Comparison of ENCODE assay signal across 8 cellular contexts in genomic region chr18:3624546-3624817, GRCh38.
DNase-seq lines count a peak whose midpoint lies in the region; ATAC-seq and TF ChIP-seq lines count a peak whose summit lies in the region.

No MANE protein-coding gene starts in this region.

- intact Hi-C loops in activated CD4-positive, alpha-beta T cell treated with anti-CD3 and anti-CD28 coated beads for 36 hours (cut with DNase I, micrococcal nuclease), result loop anchor here (1.0 to 2.0 kb wide), 4 partner anchors 18 to 30 kb away; no protein-coding TSS in a partner anchor
- intact Hi-C loops in left lung (cut with DNase I), result no loop called here

- H3K9me3 ChIP-seq in left lung (no peaks in the 10 kb centered on the region), subcutaneous abdominal adipose tissue (ENCODE audit: control insufficient read depth in 5 of 5, low read length in 5 of 5) (no peaks in the 10 kb centered on the region)

- H3K36me3 ChIP-seq in left lung (no peaks in the 10 kb centered on the region), subcutaneous abdominal adipose tissue (ENCODE audit: control insufficient read depth in 5 of 5, insufficient read depth in 5 of 5, low read length in 5 of 5) (no peaks in the 10 kb centered on the region)

- no peaks in the 10 kb centered on the region for H3K9me3 Mint-ChIP-seq in activated CD4-positive, alpha-beta T cell treated with anti-CD3 and anti-CD28 coated beads for 36 hours (ENCODE audit: low read depth)
- no peaks in the 10 kb centered on the region for H3K9me3 Mint-ChIP-seq in activated naive CD8-positive, alpha-beta T cell treated with anti-CD3 and anti-CD28 coated beads, Interleukin-2, amount 10 ng/mL, durations not matched to agents 7 days and 5 days

- H3K9ac ChIP-seq in subcutaneous abdominal adipose tissue (ENCODE audit: low read length in 5 of 5), result peak overlapping the region in 3 of 5 donors; percentile 53 to 64 (median 56)

- no peak for ATAC-seq in activated CD4-positive, alpha-beta T cell treated with anti-CD3 and anti-CD28 coated beads for 36 hours
- no peak for ATAC-seq in activated naive CD8-positive, alpha-beta T cell treated with anti-CD3 and anti-CD28 coated beads, Interleukin-2, amount 10 ng/mL, durations not matched to agents 7 days and 5 days (ENCODE audit: low read depth)
- ATAC-seq in left lung (no peak), GM18498 (IDR thresholded peaks at IDR 0.05; ENCODE audit: unreplicated experiment) (no peak)

- DNase-seq in activated CD4-positive, alpha-beta T cell treated with anti-CD3 and anti-CD28 coated beads for 36 hours, result no peak
- no peak for DNase-seq in activated CD4-positive, alpha-beta T cell treated with anti-CD3 and anti-CD28 coated beads, Interleukin-2, amount 50 U/mL, for 4 hours
- DNase-seq in activated naive CD8-positive, alpha-beta T cell treated with anti-CD3 and anti-CD28 coated beads, Interleukin-2, amount 10 ng/mL, durations not matched to agents 7 days and 5 days, result no peak
- DNase-seq in left lung, result no peak
- no peak for DNase-seq in DMS153 (lab: John Stamatoyannopoulos, UW)
- no peak for DNase-seq in LoVo (ENCODE audit: low spot score)

- TF ChIP-seq CTCF in left lung (IDR thresholded peaks at IDR 0.05), result no peak

- CTCF ChIA-PET in activated CD4-positive, alpha-beta T cell treated with anti-CD3 and anti-CD28 coated beads for 36 hours (lab: Charles Lee), result interaction anchor here (0.7 to 1.8 kb wide), 7 partner anchors 17 to 327 kb away, joined by 3 to 8 read pairs (median 3); no protein-coding TSS in a partner anchor

- no peaks in the 10 kb centered on the region for H3K27me3 Mint-ChIP-seq in activated CD4-positive, alpha-beta T cell treated with anti-CD3 and anti-CD28 coated beads for 36 hours
- H3K27me3 Mint-ChIP-seq in activated naive CD8-positive, alpha-beta T cell treated with anti-CD3 and anti-CD28 coated beads, Interleukin-2, amount 10 ng/mL, durations not matched to agents 7 days and 5 days, result no peaks in the 10 kb centered on the region

- H3K4me3 Mint-ChIP-seq in activated CD4-positive, alpha-beta T cell treated with anti-CD3 and anti-CD28 coated beads for 36 hours, result peak overlapping the region; percentile 42
- H3K4me3 Mint-ChIP-seq in activated naive CD8-positive, alpha-beta T cell treated with anti-CD3 and anti-CD28 coated beads, Interleukin-2, amount 10 ng/mL, durations not matched to agents 7 days and 5 days, result peak overlapping the region; percentile 42

- H3K4me1 ChIP-seq in left lung, result peaks cover 23 to 28% of the 10 kb centered on the region in 2 donors
- peaks cover 3 to 27% (median 19%) of the 10 kb centered on the region in 5 donors for H3K4me1 ChIP-seq in subcutaneous abdominal adipose tissue (ENCODE audit: control insufficient read depth in 5 of 5, insufficient read depth in 5 of 5, low read length in 5 of 5)

- H3K27me3 ChIP-seq in left lung (no peaks in the 10 kb centered on the region), subcutaneous abdominal adipose tissue (ENCODE audit: control insufficient read depth in 5 of 5, insufficient read depth in 4 of 5, low read length in 5 of 5) (no peaks in the 10 kb centered on the region)

- H3K4me3 ChIP-seq in left lung (no peak overlapping the region), subcutaneous abdominal adipose tissue (ENCODE audit: low read depth in 1 of 5, low read length in 5 of 5) (peak overlapping the region in 1 of 5 donors; percentile 38)

- H3K27ac ChIP-seq in left lung (peak overlapping the region; percentile 85 to 90), subcutaneous abdominal adipose tissue (ENCODE audit: low read depth, low read length) (peak overlapping the region; percentile 80)

- H3K4me1 Mint-ChIP-seq in activated CD4-positive, alpha-beta T cell treated with anti-CD3 and anti-CD28 coated beads for 36 hours, result peaks cover 39% of the 10 kb centered on the region
- H3K4me1 Mint-ChIP-seq in activated naive CD8-positive, alpha-beta T cell treated with anti-CD3 and anti-CD28 coated beads, Interleukin-2, amount 10 ng/mL, durations not matched to agents 7 days and 5 days, result peaks cover 23% of the 10 kb centered on the region

- peak overlapping the region; percentile 91 for H3K27ac Mint-ChIP-seq in activated CD4-positive, alpha-beta T cell treated with anti-CD3 and anti-CD28 coated beads for 36 hours
- peak overlapping the region; percentile 67 for H3K27ac Mint-ChIP-seq in activated naive CD8-positive, alpha-beta T cell treated with anti-CD3 and anti-CD28 coated beads, Interleukin-2, amount 10 ng/mL, durations not matched to agents 7 days and 5 days

- no peaks in the 10 kb centered on the region for H3K36me3 Mint-ChIP-seq in activated CD4-positive, alpha-beta T cell treated with anti-CD3 and anti-CD28 coated beads for 36 hours (ENCODE audit: low read depth)
- H3K36me3 Mint-ChIP-seq in activated naive CD8-positive, alpha-beta T cell treated with anti-CD3 and anti-CD28 coated beads, Interleukin-2, amount 10 ng/mL, durations not matched to agents 7 days and 5 days, result no peaks in the 10 kb centered on the region

- POLR2A ChIA-PET in activated CD4-positive, alpha-beta T cell treated with anti-CD3 and anti-CD28 coated beads for 36 hours (lab: Charles Lee), result no interaction called here
- POLR2A ChIA-PET in activated naive CD8-positive, alpha-beta T cell treated with anti-CD3 and anti-CD28 coated beads, Interleukin-2, amount 10 ng/mL, durations not matched to agents 7 days and 5 days (lab: Charles Lee), result interaction anchor here (1.0 to 1.3 kb wide), 2 partner anchors 18 to 327 kb away, joined by 3 to 4 read pairs; no protein-coding TSS in a partner anchor

Comparison
In these comparisons a context has a peak if more than half of its experiments do, and no peak if none do; other contexts are left out.
1. intact Hi-C loops: an anchor here in activated CD4-positive, alpha-beta T cell treated with anti-CD3 and anti-CD28 coated beads for 36 hours (1.0 to 2.0 kb wide); none called in left lung.